In the genomic region with DNA sequence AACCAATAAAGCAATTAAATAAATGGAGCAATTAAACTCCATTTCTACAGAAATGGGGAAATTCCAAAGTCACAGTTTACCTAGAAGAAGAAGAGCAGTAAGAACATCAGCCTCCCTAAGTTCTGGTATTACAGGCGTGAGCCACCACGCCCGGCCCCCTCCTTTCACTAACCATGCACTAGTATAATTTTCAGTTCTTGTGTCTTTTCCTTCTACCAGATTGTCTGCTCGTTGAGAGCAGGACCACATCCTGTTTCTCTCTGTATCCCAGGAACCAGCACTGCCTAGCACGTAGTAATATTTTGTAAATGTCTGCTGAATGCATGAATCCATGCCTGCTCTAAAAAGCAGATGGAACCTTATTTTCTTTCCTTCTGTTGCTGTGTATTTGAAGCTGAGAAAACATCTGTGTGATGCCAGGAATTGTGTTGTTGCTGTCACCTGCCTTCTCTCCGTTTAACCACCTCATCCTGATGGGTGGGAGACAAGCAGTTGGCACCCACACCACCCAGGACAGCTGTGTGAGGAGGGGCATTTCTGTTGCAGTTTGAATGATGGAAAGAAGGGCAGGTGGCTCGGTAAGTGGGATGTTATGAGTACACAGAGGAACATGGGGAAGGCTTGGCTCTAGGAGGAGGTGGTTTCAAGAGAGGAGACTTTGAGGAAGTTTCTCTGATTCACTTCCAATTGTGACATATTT, we compare ENCODE assay signal across 14 cellular contexts. TPM values are rescaled to one million over a fixed set of nuclear protein-coding genes. Genes with fewer than 3 reads are reported as not detected.
A peak's percentile ranks its signal among the peaks of the same experiment; 100 is the strongest.
DNase-seq lines count a peak whose midpoint lies in the region; ATAC-seq and TF ChIP-seq lines count a peak whose summit lies in the region.
"Had no signal": no experiment of that assay in that cellular context is flagged by ENCODE, and none has a peak within 500 bp of the region (broad histone marks: within the 10 kb centered on the region; RNA-seq: fewer than 3 reads in every experiment).

No MANE protein-coding gene starts in this region.

- POLR2A ChIA-PET in CD4-positive, alpha-beta memory T cell (lab: Charles Lee; ENCODE audit: partially characterized antibody) = no interaction called here

- WGBS in GM23248 (ENCODE audit: low coverage in 1 of 2, low lambda C conversion rate in 2 of 2, missing lambda C conversion rate in 2 of 2), 2 experiments = 90 to 93% methylated on average over 7 of the region's 7 CpGs
- WGBS in gastroesophageal sphincter (ENCODE audit: low coverage in 1 of 2), 2 donors = 70 to 88% methylated on average over 6 to 7 of the region's 7 CpGs

- no peaks in the 10 kb centered on the region for H3K27me3 Mint-ChIP-seq in CD4-positive, alpha-beta memory T cell
- H3K27me3 Mint-ChIP-seq in T-helper 17 cell = no peaks in the 10 kb centered on the region

- no peaks in the 10 kb centered on the region for H3K27me3 ChIP-seq in CD4-positive, alpha-beta memory T cell (ENCODE audit: insufficient read depth, low read length)
- H3K27me3 ChIP-seq in GM23248 (replicated peaks; ENCODE audit: insufficient read depth) (no peaks in the 10 kb centered on the region), gastroesophageal sphincter (no peaks in the 10 kb centered on the region)
- H3K27me3 ChIP-seq: body of pancreas, heart left ventricle, tibial nerve had no signal

- peak overlapping the region; percentile 7 for H3K4me2 ChIP-seq in GM23248 (ENCODE audit: unreplicated experiment)

- no peak overlapping the region for H3K9ac ChIP-seq in GM23248

- no peaks in the 10 kb centered on the region for H3K9me3 ChIP-seq in CD4-positive, alpha-beta memory T cell (ENCODE audit: control insufficient read depth in 1 of 2, low read length in 2 of 2)
- H3K9me3 ChIP-seq in GM23248 (ENCODE audit: low read depth) (no peaks in the 10 kb centered on the region), T-helper 17 cell (ENCODE audit: control insufficient read depth, low read length, poor library complexity, severe bottlenecking) (no peaks in the 10 kb centered on the region), gastroesophageal sphincter (no peaks in the 10 kb centered on the region)
- H3K9me3 ChIP-seq: body of pancreas, heart left ventricle, tibial nerve had no signal

- H3K27ac ChIP-seq in CD4-positive, alpha-beta memory T cell (ENCODE audit: low read depth, low read length) = no peak overlapping the region
- no peak overlapping the region; the same call in 1 of the 2 replicates for H3K27ac ChIP-seq in GM23248
- H3K27ac ChIP-seq in gastroesophageal sphincter = peak overlapping the region in 3 of 4 donors; percentile 5 to 57 (median 51)
- H3K27ac ChIP-seq: body of pancreas, heart left ventricle, tibial nerve had no signal

- TF ChIP-seq POLR2A in gastroesophageal sphincter (IDR thresholded peaks at IDR 0.05) = no peak

- no peak for DNase-seq in CD4-positive, alpha-beta memory T cell
- DNase-seq in GM23248 = peak; percentile 25
- no peak for DNase-seq in T-helper 17 cell
- DNase-seq in kidney glomerular epithelial cell (lab: John Stamatoyannopoulos, UW) = no peak
- DNase-seq in GDM1 (lab: John Stamatoyannopoulos, UW) = no peak
- DNase-seq: activated CD8-positive, alpha-beta memory T cell treated with anti-CD3 and anti-CD28 coated beads, Interleukin-2, amount 50 U/mL, for 4 hours; body of pancreas; heart left ventricle; left colon; NCI-H226 had no signal

- H3F3A ChIP-seq in GM23248 (ENCODE audit: insufficient read depth) = peaks cover 6% of the 10 kb centered on the region; the same call in 1 of the 2 replicates

- no peaks in the 10 kb centered on the region for H3K9me2 ChIP-seq in GM23248 (ENCODE audit: insufficient read depth)

- no peak for TF ChIP-seq EP300 in gastroesophageal sphincter (IDR thresholded peaks at IDR 0.05)

- no peaks in the 10 kb centered on the region for H3K9me3 Mint-ChIP-seq in CD4-positive, alpha-beta memory T cell

- H3K4me1 ChIP-seq in CD4-positive, alpha-beta memory T cell (ENCODE audit: insufficient read depth, low read length) = peaks cover 13% of the 10 kb centered on the region
- H3K4me1 ChIP-seq in GM23248 (ENCODE audit: insufficient read depth) (peaks cover 15% of the 10 kb centered on the region), gastroesophageal sphincter (peaks cover 0 to 13% (median 3%) of the 10 kb centered on the region in 3 donors)
- H3K4me1 ChIP-seq: body of pancreas, tibial nerve had no signal

- no peaks in the 10 kb centered on the region for H3K36me3 ChIP-seq in CD4-positive, alpha-beta memory T cell (ENCODE audit: insufficient read depth, low read length)
- H3K36me3 ChIP-seq in GM23248 (ENCODE audit: low read depth) (no peaks in the 10 kb centered on the region), gastroesophageal sphincter (peaks cover 0 to 15% of the 10 kb centered on the region in 2 donors)

- H3K27ac Mint-ChIP-seq in CD4-positive, alpha-beta memory T cell = peak overlapping the region in 4 of 7 donors; percentile 30 to 71 (median 55)
- H3K27ac Mint-ChIP-seq in T-helper 17 cell = peak overlapping the region; percentile 27

- H2AFZ ChIP-seq in GM23248 = no peak overlapping the region

- in situ Hi-C loops in GM23248 (cut with MboI) = no loop called here

- peaks cover 13 to 27% (median 23%) of the 10 kb centered on the region in 4 donors for H3K4me1 Mint-ChIP-seq in CD4-positive, alpha-beta memory T cell
- H3K4me1 Mint-ChIP-seq in T-helper 17 cell = peaks cover 20% of the 10 kb centered on the region

- no peaks in the 10 kb centered on the region for H3K79me2 ChIP-seq in GM23248 (ENCODE audit: insufficient read depth)

- ATAC-seq in T-helper 17 cell (no peak), gastroesophageal sphincter (no peak), GM21786 (IDR thresholded peaks at IDR 0.05; ENCODE audit: unreplicated experiment) (no peak), GM18861 (IDR thresholded peaks at IDR 0.05; ENCODE audit: unreplicated experiment) (no peak)
- ATAC-seq: body of pancreas, heart left ventricle, left colon had no signal

- H3K4me3 ChIP-seq in CD4-positive, alpha-beta memory T cell (ENCODE audit: low read length in 2 of 2) = no peak overlapping the region
- H3K4me3 ChIP-seq in GM23248 (no peak overlapping the region), gastroesophageal sphincter (no peak overlapping the region)
- H3K4me3 ChIP-seq: body of pancreas, heart left ventricle, tibial nerve had no signal

- H3K36me3 Mint-ChIP-seq in CD4-positive, alpha-beta memory T cell = peaks cover 9 to 16% of the 10 kb centered on the region in 2 donors
- H3K36me3 Mint-ChIP-seq in T-helper 17 cell (ENCODE audit: low read depth) = peaks cover under 1% of the 10 kb centered on the region

- TF ChIP-seq CTCF in gastroesophageal sphincter (IDR thresholded peaks at IDR 0.05) = no peak

- no peaks in the 10 kb centered on the region for H4K20me1 ChIP-seq in GM23248 (ENCODE audit: insufficient read depth)

- H3K4me3 Mint-ChIP-seq in CD4-positive, alpha-beta memory T cell = peak overlapping the region in 1 of 8 donors; percentile 7
- no peak overlapping the region for H3K4me3 Mint-ChIP-seq in T-helper 17 cell

- CTCF ChIA-PET in CD4-positive, alpha-beta memory T cell (lab: Charles Lee; ENCODE audit: partially characterized antibody) = interaction anchor here (1.5 kb wide), 1 partner anchor 29 kb away, joined by 3 read pairs; a partner anchor contains a TSS

- intact Hi-C loops in CD4-positive, alpha-beta memory T cell (cut with micrococcal nuclease) = no loop called here

RNA-seq across cellular contexts. Expression of a gene that starts 30.0 kb away (rescaled TPM):
- total RNA-seq in CD4-positive, alpha-beta memory T cell = 10 to 100 TPM; 17.2 to 22.6 TPM
- 1 to 10 TPM; 5.2 to 6.9 TPM for polyA plus RNA-seq in CD4-positive, alpha-beta memory T cell
- 12.5 and 15.8 TPM in 2 replicates for total RNA-seq in GM23248 (2014; rRNA removed; shearing (Covaris generic))
- 18.7 and 19.7 TPM in 2 replicates for polyA plus RNA-seq in GM23248 (2016; fragmentation: Nextera tagmentation; extraction: Ambion mirVana)
- total RNA-seq in T-helper 17 cell (1 to 10 TPM; 6.1 to 9.0 TPM), gastroesophageal sphincter (10 to 100 TPM in 2 of 4 donors, 1 to 10 TPM in 2; 6.5 to 16.9 (median 10.0) TPM)

Comparison
In these comparisons a context has a peak if more than half of its experiments do, and no peak if none do; other contexts are left out.
1. H3K27ac ChIP-seq: peak in gastroesophageal sphincter (3 of 4); none in CD4-positive, alpha-beta memory T cell (single experiment) and GM23248 (single experiment).